6 cellular contexts compared by ENCODE assay signal in the genomic region with DNA sequence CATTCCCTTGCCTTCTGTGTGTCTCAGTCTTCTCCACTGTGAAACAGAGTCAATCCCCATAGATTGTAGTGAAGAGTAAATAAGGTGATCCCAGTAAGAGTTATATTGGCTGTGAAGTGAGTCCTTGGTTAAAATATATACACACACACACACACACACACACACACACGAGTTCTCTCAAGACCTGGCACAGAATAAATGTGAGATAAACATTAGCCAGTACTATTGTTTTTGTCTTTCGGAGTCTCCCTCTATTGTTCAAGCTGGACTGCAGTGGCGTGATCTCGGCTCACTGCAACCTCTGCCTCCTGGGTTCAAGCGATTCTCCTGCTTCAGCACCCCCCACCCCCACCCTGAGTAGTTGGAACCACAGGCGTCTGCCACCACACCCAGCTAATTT. TPM values are rescaled to one million over a fixed set of nuclear protein-coding genes. Genes with fewer than 3 reads are reported as not detected.
"Had no signal": no experiment of that assay in that cellular context is flagged by ENCODE, and none has a peak within 500 bp of the region (broad histone marks: within the 10 kb centered on the region; RNA-seq: fewer than 3 reads in every experiment).

No MANE protein-coding gene starts in this region.

- DNase-seq: H9, HCEC 1CT, IMR-90 had no signal

- H3K9me3 Mint-ChIP-seq: GM23338 had no signal

- H3K27ac Mint-ChIP-seq: GM23338, H9 had no signal

- H3K4me3 ChIP-seq: GM23338, K562 had no signal

- H3K4me3 Mint-ChIP-seq: GM23338, H9 had no signal

- ATAC-seq: GM23338, K562 had no signal

RNA-seq across cellular contexts. Expression of a gene that starts 45.5 kb away (rescaled TPM):
- total RNA-seq: HT-29, K562 had no signal
